ENCODE assay signal across 15 cellular contexts in the genomic region with DNA sequence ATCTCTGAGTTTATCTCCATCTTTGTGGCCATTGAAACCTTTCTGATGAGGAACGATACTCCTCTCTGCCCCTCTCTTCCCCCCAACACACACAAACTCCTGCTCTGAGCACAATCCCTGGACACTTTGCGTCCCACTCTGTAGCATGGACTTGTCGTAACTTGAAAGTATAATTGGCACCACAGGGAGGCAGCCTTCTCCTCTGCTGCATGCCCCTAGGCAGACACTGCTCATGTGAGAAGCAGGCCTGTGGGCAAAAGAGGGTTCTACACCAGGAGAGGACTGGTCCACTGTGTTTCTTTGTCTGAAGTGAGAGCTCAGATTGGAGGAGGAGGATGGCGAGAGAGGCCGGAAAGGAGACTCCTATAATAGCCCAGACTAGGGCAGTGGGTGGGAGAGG. TPM values are rescaled to one million over a fixed set of nuclear protein-coding genes. Genes with fewer than 3 reads are reported as not detected.
DNase-seq lines count a peak whose midpoint lies in the region; ATAC-seq, FAIRE-seq and TF ChIP-seq lines count a peak whose summit lies in the region.
"Had no signal": no experiment of that assay in that cellular context is flagged by ENCODE, and none has a peak within 500 bp of the region (broad histone marks: within the 10 kb centered on the region; RNA-seq: fewer than 3 reads in every experiment).

No MANE protein-coding gene starts in this region.

- no peaks in the 10 kb centered on the region for H3K4me1 ChIP-seq in IMR-90 (ENCODE audit: control insufficient read depth, insufficient read depth, low read length)
- H3K4me1 ChIP-seq in liver (ENCODE audit: control insufficient read depth in 4 of 4, insufficient read depth in 4 of 4, low read length in 3 of 4): peaks cover 0 to 15% (median 9%) of the 10 kb centered on the region in 4 donors

- H4K5ac ChIP-seq in IMR-90 (ENCODE audit: low read depth, low read length): no peak overlapping the region

- TF ChIP-seq CTCF in IMR-90 (conservative IDR thresholded peaks at IDR 0.05; ENCODE audit: low read depth, low read length): no peak
- peak; percentile 5 for TF ChIP-seq CTCF in liver (IDR thresholded peaks at IDR 0.05; ENCODE audit: low read depth, low read length, missing input control)

- ATAC-seq in IMR-90 (ENCODE audit: low read depth): no peak

- POLR2A ChIA-PET in IMR-90 (lab: Charles Lee; ENCODE audit: unreplicated experiment): no interaction called here
- POLR2A ChIA-PET in activated CD4-positive, alpha-beta memory T cell treated with anti-CD3 and anti-CD28 coated beads for 36 hours (lab: Charles Lee): no interaction called here

- H2BK120ac ChIP-seq in IMR-90 (ENCODE audit: low read depth, low read length): no peak overlapping the region

- no peak overlapping the region for H2BK20ac ChIP-seq in IMR-90 (ENCODE audit: low read depth, low read length)

- in situ Hi-C loops in IMR-90 (cut with MboI; ENCODE audit: low sequenced_read_pairs): no loop called here

- H3K4me3 ChIP-seq in IMR-90 (ENCODE audit: insufficient read depth, low read depth, low read length) (no peak overlapping the region), liver (ENCODE audit: low read depth in 1 of 3, low read length in 3 of 3) (no peak overlapping the region)
- H3K4me3 ChIP-seq: suprapubic skin had no signal

- peaks cover 10 to 12% of the 10 kb centered on the region in 2 experiments; a peak in 3 of 4 replicates for H3K79me1 ChIP-seq in IMR-90 (ENCODE audit: low read depth in 1 of 2, low read length in 2 of 2)

- H2BK5ac ChIP-seq in IMR-90 (ENCODE audit: low read depth, low read length, poor library complexity, severe bottlenecking): no peak overlapping the region

- no peak overlapping the region for H4K8ac ChIP-seq in IMR-90 (ENCODE audit: low read depth in 2 of 2, low read length in 2 of 2)

- H3K18ac ChIP-seq in IMR-90 (ENCODE audit: low read depth, low read length): no peak overlapping the region

- H3K36me3 Mint-ChIP-seq in activated CD4-positive, alpha-beta memory T cell treated with anti-CD3 and anti-CD28 coated beads for 36 hours: no peaks in the 10 kb centered on the region

- H2AK5ac ChIP-seq in IMR-90 (ENCODE audit: low read depth, low read length): no peak overlapping the region

- H3K9ac ChIP-seq in IMR-90 (ENCODE audit: low read depth, low read length) (no peak overlapping the region), liver (ENCODE audit: low read depth in 1 of 2, low read length in 2 of 2) (no peak overlapping the region)

- intact Hi-C loops in IMR-90 (cut with micrococcal nuclease): no loop called here
- intact Hi-C loops in activated CD4-positive, alpha-beta memory T cell treated with anti-CD3 and anti-CD28 coated beads for 36 hours (cut with micrococcal nuclease): loop anchor here (1.0 kb wide), 1 partner anchor 42 kb away; no protein-coding TSS in a partner anchor
- intact Hi-C loops in posterior vena cava (cut with DNase I): no loop called here

- no peaks in the 10 kb centered on the region for H3K9me1 ChIP-seq in IMR-90 (ENCODE audit: insufficient read depth, low read length)

- TF ChIP-seq POLR2A in IMR-90 (IDR thresholded peaks at IDR 0.05; ENCODE audit: low read depth, low read length): no peak

- H3K23ac ChIP-seq in IMR-90 (ENCODE audit: low read depth, low read length): no peak overlapping the region

- CTCF ChIA-PET in IMR-90 (lab: Yijun Ruan, JAX): no interaction called here
- CTCF ChIA-PET in activated CD4-positive, alpha-beta memory T cell treated with anti-CD3 and anti-CD28 coated beads for 36 hours (lab: Charles Lee): interaction anchor here (6.2 kb wide), 1 partner anchor 32 kb away, joined by 38 read pairs; a partner anchor contains a TSS

- no peak overlapping the region for H2BK15ac ChIP-seq in IMR-90 (ENCODE audit: low read depth, low read length)

- H3K36me3 ChIP-seq in IMR-90 (ENCODE audit: control insufficient read depth, insufficient read depth, low read length): no peaks in the 10 kb centered on the region
- no peaks in the 10 kb centered on the region for H3K36me3 ChIP-seq in liver (ENCODE audit: control insufficient read depth in 4 of 4, insufficient read depth in 3 of 4, low read depth in 1 of 4, low read length in 3 of 4)
- H3K36me3 ChIP-seq: neutrophil, suprapubic skin had no signal

- H3K14ac ChIP-seq in IMR-90 (replicated peaks; ENCODE audit: low read depth, low read length): no peak overlapping the region

- TF ChIP-seq RAD21 in IMR-90 (IDR thresholded peaks at IDR 0.05; ENCODE audit: low read length) (no peak), liver (IDR thresholded peaks at IDR 0.05) (peak; percentile 41 to 59)

- no peak overlapping the region for H3K4me3 Mint-ChIP-seq in activated CD4-positive, alpha-beta memory T cell treated with anti-CD3 and anti-CD28 coated beads for 36 hours

- H2AK9ac ChIP-seq in IMR-90 (replicated peaks; ENCODE audit: low read depth, low read length, poor library complexity): no peak overlapping the region

- no peaks in the 10 kb centered on the region for H4K20me1 ChIP-seq in IMR-90 (ENCODE audit: insufficient read depth, low read length)

- no peak overlapping the region for H3K56ac ChIP-seq in IMR-90 (ENCODE audit: extremely low read depth, insufficient read depth, low read length)

- no TSS peak for BruUV-seq in IMR-90 (replicated peaks; lab: Mats Ljungman, UMichigan)

- peaks cover 4% of the 10 kb centered on the region; the same call in 1 of the 2 replicates for H3K27me3 ChIP-seq in IMR-90 (ENCODE audit: control insufficient read depth, insufficient read depth, low read length)
- no peaks in the 10 kb centered on the region for H3K27me3 ChIP-seq in liver (ENCODE audit: control insufficient read depth in 4 of 4, insufficient read depth in 4 of 4, low read length in 3 of 4)
- H3K27me3 ChIP-seq: neutrophil, suprapubic skin had no signal

- FAIRE-seq in RCC 7860 (lab: Jason Lieb, UNC): no peak
- FAIRE-seq: A204.1, endothelial cell of umbilical vein had no signal

- dilution Hi-C loops in IMR-90 (cut with HindIII; ENCODE audit: low sequenced_read_pairs, unreplicated experiment): no loop called here

- no peaks in the 10 kb centered on the region for H3K27me3 Mint-ChIP-seq in activated CD4-positive, alpha-beta memory T cell treated with anti-CD3 and anti-CD28 coated beads for 36 hours

- no peak overlapping the region for H2AFZ ChIP-seq in IMR-90 (replicated peaks; ENCODE audit: low read length, poor library complexity)

- H4K91ac ChIP-seq in IMR-90 (ENCODE audit: insufficient read depth, low read depth, low read length): no peak overlapping the region

- no peak overlapping the region for H3K4ac ChIP-seq in IMR-90 (ENCODE audit: low read depth, low read length)

- no peak overlapping the region for H3K27ac ChIP-seq in IMR-90 (ENCODE audit: insufficient read depth, low read length)
- no peak overlapping the region for H3K27ac ChIP-seq in liver (ENCODE audit: low read depth in 1 of 2, low read length in 2 of 2)
- H3K27ac ChIP-seq: neutrophil, suprapubic skin had no signal

- WGBS in IMR-90 (ENCODE audit: extremely low coverage in 2 of 2, insufficient read length in 1 of 2), 2 experiments: no CpG with 5 or more reads among the region's 5 CpGs
- WGBS in liver: 89% methylated on average over 5 of the region's 5 CpGs

- H3K4me2 ChIP-seq in IMR-90 (ENCODE audit: low read depth, low read length): no peak overlapping the region

- no peak overlapping the region for H3K27ac Mint-ChIP-seq in activated CD4-positive, alpha-beta memory T cell treated with anti-CD3 and anti-CD28 coated beads for 36 hours

- peak; percentile 45 for DNase-seq in DMS53 (lab: John Stamatoyannopoulos, UW)
- DNase-seq in DMS53 treated with DMSO at 0.1 percent for 48 hours (lab: John Stamatoyannopoulos, UW; ENCODE audit: unreplicated experiment): no peak
- peak; percentile 13 for DNase-seq in IMR-90
- peak; percentile 26 for DNase-seq in activated CD4-positive, alpha-beta memory T cell treated with anti-CD3 and anti-CD28 coated beads for 36 hours
- DNase-seq in cortex of kidney (lab: John Stamatoyannopoulos, UW): no peak
- no peak for DNase-seq in posterior vena cava (ENCODE audit: low spot score)
- no peak for DNase-seq in RCC 7860 (ENCODE audit: low spot score)
- DNase-seq: GDM1; NCI-H345; stimulated activated CD4-positive, alpha-beta T cell treated with anti-CD3 and anti-CD28 coated beads, Interleukin-4, amount 100 ng/mL, for 1 hour had no signal

- H3K9me3 ChIP-seq in IMR-90 (ENCODE audit: control insufficient read depth, insufficient read depth, low read length) (no peaks in the 10 kb centered on the region), liver (ENCODE audit: control insufficient read depth in 4 of 4, low read length in 3 of 4) (no peaks in the 10 kb centered on the region)
- H3K9me3 ChIP-seq: neutrophil, suprapubic skin had no signal

- peaks cover 8% of the 10 kb centered on the region for H3K4me1 Mint-ChIP-seq in activated CD4-positive, alpha-beta memory T cell treated with anti-CD3 and anti-CD28 coated beads for 36 hours (ENCODE audit: low read depth)

- no peaks in the 10 kb centered on the region for H3K9me3 Mint-ChIP-seq in activated CD4-positive, alpha-beta memory T cell treated with anti-CD3 and anti-CD28 coated beads for 36 hours

TF ChIP-seq in liver, 16 proteins besides CTCF, POLR2A, EP300 and RAD21 (continues in another document):
- no peak for TF ChIP-seq EGR1 (IDR thresholded peaks at IDR 0.05; ENCODE audit: low read depth in 2 of 2)
- TF ChIP-seq FOXA2 (IDR thresholded peaks at IDR 0.05): no peak

RNA-seq across cellular contexts. Expression of a gene that starts 3.8 kb away (rescaled TPM):
- total RNA-seq in IMR-90 (2012; rRNA removed): 6.1 and 6.3 TPM in 2 replicates
- polyA plus RNA-seq in IMR-90 (2012; rRNA removed): 2.9 and 3.4 TPM in 2 replicates
- polyA plus RNA-seq in IMR-90 (2012; cell fraction: cytosol; rRNA removed): 2.4 and 2.5 TPM in 2 replicates
- 0.87 and 0.99 TPM in 2 replicates for polyA plus RNA-seq in IMR-90 (2012; cell fraction: nucleus; rRNA removed; ENCODE audit: low replicate concordance)
- total RNA-seq in activated CD4-positive, alpha-beta memory T cell treated with anti-CD3 and anti-CD28 coated beads for 36 hours: 1 to 10 TPM; 5.6 to 5.7 TPM
- total RNA-seq in liver: 1 to 10 TPM; 3.1 to 3.4 TPM
- 1 to 10 TPM; 2.1 to 4.1 TPM for polyA plus RNA-seq in liver
- 1 to 10 TPM; 2.3 to 2.8 TPM for total RNA-seq in posterior vena cava

RNA-seq across cellular contexts. Expression of a gene that starts 33.0 kb away (rescaled TPM):
- total RNA-seq in IMR-90 (2012; rRNA removed) (not detected in 2 replicates), liver (1 to 10 TPM; 2.2 to 3.5 TPM), posterior vena cava (under 1 TPM in 1 of 2 donors, not detected in 1; 0.05 TPM)
- polyA plus RNA-seq in IMR-90 (2012; rRNA removed) (not detected in 2 replicates), liver (1 to 10 TPM in 1 of 2 donors, under 1 TPM in 1; 0.96 to 2.5 TPM)
- not detected in 2 replicates for polyA plus RNA-seq in IMR-90 (2012; cell fraction: cytosol; rRNA removed)
- not detected in 2 replicates for polyA plus RNA-seq in IMR-90 (2012; cell fraction: nucleus; rRNA removed; ENCODE audit: low replicate concordance)
- 1 to 10 TPM; 4.6 to 5.3 TPM for total RNA-seq in activated CD4-positive, alpha-beta memory T cell treated with anti-CD3 and anti-CD28 coated beads for 36 hours
- total RNA-seq: endothelial cell of umbilical vein had no signal
- polyA plus RNA-seq: endothelial cell of umbilical vein had no signal

RNA-seq across cellular contexts. Expression of a gene that starts 52.4 kb away (rescaled TPM):
- total RNA-seq in IMR-90 (2012; rRNA removed) (27.1 and 35.3 TPM in 2 replicates), liver (10 to 100 TPM in 1 of 2 donors, 1 to 10 TPM in 1; 9.0 to 10.9 TPM), posterior vena cava (10 to 100 TPM; 13.9 to 16.8 TPM)
- polyA plus RNA-seq in IMR-90 (2012; rRNA removed) (18.0 and 21.6 TPM in 2 replicates), liver (1 to 10 TPM; 6.9 to 7.2 TPM)
- 5.4 and 11.6 TPM in 2 replicates for polyA plus RNA-seq in IMR-90 (2012; cell fraction: cytosol; rRNA removed)
- 16.5 and 28.1 TPM in 2 replicates for polyA plus RNA-seq in IMR-90 (2012; cell fraction: nucleus; rRNA removed; ENCODE audit: low replicate concordance)
- 10 to 100 TPM; 32.7 to 33.5 TPM for total RNA-seq in activated CD4-positive, alpha-beta memory T cell treated with anti-CD3 and anti-CD28 coated beads for 36 hours

Comparison
In these comparisons a context has a peak if more than half of its experiments do, and no peak if none do; other contexts are left out.
1. DNase-seq: peak in DMS53 (single experiment), IMR-90 (single experiment) and activated CD4-positive, alpha-beta memory T cell treated with anti-CD3 and anti-CD28 coated beads for 36 hours (single experiment); none in DMS53 treated with DMSO at 0.1 percent for 48 hours (single experiment), cortex of kidney (single experiment), posterior vena cava (single experiment) and RCC 7860 (single experiment).